ENCODE assay signal across 9 cellular contexts in genomic region chr9:112925058-112925641, GRCh38. TPM values are rescaled to one million over a fixed set of nuclear protein-coding genes. Genes with fewer than 3 reads are reported as not detected.
DNase-seq lines count a peak whose midpoint lies in the region; ATAC-seq and TF ChIP-seq lines count a peak whose summit lies in the region.
"Had no signal": no experiment of that assay in that cellular context is flagged by ENCODE, and none has a peak within 500 bp of the region (broad histone marks: within the 10 kb centered on the region; RNA-seq: fewer than 3 reads in every experiment).

No MANE protein-coding gene starts in this region.

- H3K27me3 Mint-ChIP-seq in osteocyte (ENCODE audit: unreplicated experiment): peaks cover 71% of the 10 kb centered on the region

- peaks cover 2% of the 10 kb centered on the region for H3K4me1 Mint-ChIP-seq in osteocyte (ENCODE audit: unreplicated experiment)

- ATAC-seq in GM21390 (IDR thresholded peaks at IDR 0.05; ENCODE audit: unreplicated experiment) (no peak), GM21737 (IDR thresholded peaks at IDR 0.05; ENCODE audit: unreplicated experiment) (no peak), GM21825 (IDR thresholded peaks at IDR 0.05; ENCODE audit: unreplicated experiment) (no peak)

- H3K4me3 Mint-ChIP-seq in osteocyte (ENCODE audit: unreplicated experiment): no peak overlapping the region
- H3K4me3 Mint-ChIP-seq: IgD-negative memory B cell had no signal

- no peak overlapping the region for H3K4me3 ChIP-seq in H7 (ENCODE audit: insufficient read depth, low read depth, low read length)

- TF ChIP-seq CTCF in osteocyte (IDR thresholded peaks at IDR 0.05): peak; percentile 62

- no peak overlapping the region for H3K27ac Mint-ChIP-seq in osteocyte (ENCODE audit: unreplicated experiment)
- H3K27ac Mint-ChIP-seq: IgD-negative memory B cell had no signal

- no peaks in the 10 kb centered on the region for H3K36me3 Mint-ChIP-seq in osteocyte (ENCODE audit: unreplicated experiment)
- H3K36me3 Mint-ChIP-seq: IgD-negative memory B cell had no signal

- peak; percentile 20 for DNase-seq in CMK (ENCODE audit: low read depth)
- DNase-seq in H7: peak; percentile 35
- DNase-seq in NCI-H748 treated with DMSO at 0.1 percent for 48 hours (lab: John Stamatoyannopoulos, UW): peak; percentile 38
- DNase-seq in cerebellar cortex (ENCODE audit: low spot score): peak; percentile 13
- DNase-seq in osteocyte (ENCODE audit: extremely low spot score, unreplicated experiment): no peak

- no peaks in the 10 kb centered on the region for H3K36me3 ChIP-seq in H7 (replicated peaks; ENCODE audit: control insufficient read depth, insufficient read depth, low read length)

- H3K27me3 ChIP-seq in H7 (ENCODE audit: control insufficient read depth, insufficient read depth, low read length): no peaks in the 10 kb centered on the region; the same call in 1 of the 2 replicates

- H3K9me3 Mint-ChIP-seq in osteocyte (ENCODE audit: unreplicated experiment): no peaks in the 10 kb centered on the region
- H3K9me3 Mint-ChIP-seq: IgD-negative memory B cell had no signal

RNA-seq across cellular contexts. Expression of gene SLC46A2, which starts 34.5 kb away (rescaled TPM):
- total RNA-seq in H7 (2014; rRNA removed; shearing (Covaris generic)): not detected in 2 replicates
- total RNA-seq in osteocyte: not detected in 2 replicates
